In genomic region chr11:1411739-1412138, GRCh38 we compare ENCODE assay signal across 1 cellular context. TPM values are rescaled to one million over a fixed set of nuclear protein-coding genes. Genes with fewer than 3 reads are reported as not detected.
"Had no signal": no experiment of that assay in that cellular context is flagged by ENCODE, and none has a peak within 500 bp of the region (broad histone marks: within the 10 kb centered on the region; RNA-seq: fewer than 3 reads in every experiment).

No MANE protein-coding gene starts in this region.

RNA-seq across cellular contexts. Expression of gene BRSK2, which starts 22.0 kb away (rescaled TPM):
- polyA plus RNA-seq: liver had no signal
